8 cellular contexts compared by ENCODE assay signal in the genomic region with DNA sequence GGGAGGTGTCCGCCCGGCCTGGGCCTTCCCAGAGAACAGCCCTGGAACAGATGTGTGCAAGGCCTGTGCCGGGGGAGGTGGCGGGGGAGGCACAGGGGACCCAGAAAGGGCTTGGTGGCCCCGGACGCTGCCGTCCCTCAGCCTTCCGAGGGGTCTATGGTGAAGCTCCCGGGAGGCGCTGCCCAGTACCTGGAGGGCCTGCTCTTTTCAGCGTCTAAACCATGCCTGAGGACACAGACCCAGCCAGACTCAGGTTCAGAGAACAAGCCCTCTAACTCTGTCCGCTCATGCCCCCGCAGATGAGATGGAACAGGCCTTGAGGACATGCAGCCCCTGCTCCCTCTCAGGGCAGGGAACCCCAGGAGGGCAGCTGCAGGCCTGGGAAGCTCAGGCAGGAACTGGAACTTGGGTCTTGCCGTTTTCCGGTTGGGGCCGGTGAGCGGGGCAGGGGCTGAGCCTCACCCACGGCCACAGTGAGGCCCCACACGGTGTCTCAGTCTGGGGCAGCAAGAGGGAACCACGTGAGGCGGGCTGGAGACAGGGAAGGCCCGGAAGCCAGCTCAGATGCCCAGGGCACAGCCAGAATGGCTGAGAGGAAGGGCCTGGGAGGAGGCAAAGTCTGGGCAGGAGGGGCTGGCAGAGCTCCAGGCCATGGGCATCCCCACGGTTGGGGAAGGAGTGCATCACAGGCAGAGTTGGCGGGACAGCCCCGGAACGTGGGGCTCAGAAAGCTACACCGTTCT. TPM values are rescaled to one million over a fixed set of nuclear protein-coding genes. Genes with fewer than 3 reads are reported as not detected.
DNase-seq lines count a peak whose midpoint lies in the region; ATAC-seq, FAIRE-seq and TF ChIP-seq lines count a peak whose summit lies in the region.

No MANE protein-coding gene starts in this region.

- FAIRE-seq in GM12892 (lab: Jason Lieb, UNC) = peak; percentile 30

- DNase-seq in GM12892 (ENCODE audit: insufficient read length) (no peak), SKM-1 treated with dmso at 0.1 percent for 144 hours (lab: John Stamatoyannopoulos, UW; ENCODE audit: unreplicated experiment) (peak; percentile 72), chondrocyte (ENCODE audit: low spot score) (no peak), lower leg skin (ENCODE audit: low spot score in 2 of 2) (peak; percentile 75 to 95), NCI-H1436 treated with DMSO at 0.1 percent for 48 hours (lab: John Stamatoyannopoulos, UW) (no peak), endothelial cell (ENCODE audit: low spot score) (no peak)
- peak in 1 of 2 donors; percentile 66 for DNase-seq in stimulated activated naive CD8-positive, alpha-beta T cell treated with anti-CD3 and anti-CD28 coated beads, Interleukin-15, amount 100 ng/mL, for 72 hours

- intact Hi-C loops in lower leg skin (cut with DNase I; ENCODE audit: low total_unique reads) = no loop called here

- H3K4me3 Mint-ChIP-seq in chondrocyte (ENCODE audit: unreplicated experiment) = peak overlapping the region; percentile 4
- H3K4me3 Mint-ChIP-seq in stimulated activated naive CD8-positive, alpha-beta T cell treated with anti-CD3 and anti-CD28 coated beads, Interleukin-15, amount 100 ng/mL, for 72 hours = peak overlapping the region; percentile 39 to 61
- no peak overlapping the region for H3K4me3 Mint-ChIP-seq in endothelial cell (ENCODE audit: unreplicated experiment)

- 23 to 30% methylated on average over 19 to 24 of the region's 27 CpGs for WGBS in lower leg skin, 2 donors

- no peak overlapping the region for H3K4me3 ChIP-seq in lower leg skin (ENCODE audit: low read depth, poor library complexity, severe bottlenecking)

- H3K9me3 Mint-ChIP-seq in chondrocyte (ENCODE audit: low read depth) (no peaks in the 10 kb centered on the region), endothelial cell (ENCODE audit: unreplicated experiment) (no peaks in the 10 kb centered on the region)
- no peaks in the 10 kb centered on the region for H3K9me3 Mint-ChIP-seq in stimulated activated naive CD8-positive, alpha-beta T cell treated with anti-CD3 and anti-CD28 coated beads, Interleukin-15, amount 100 ng/mL, for 72 hours

- ATAC-seq in stimulated activated naive CD8-positive, alpha-beta T cell treated with anti-CD3 and anti-CD28 coated beads, Interleukin-15, amount 100 ng/mL, for 72 hours = peak; percentile 63
- no peak for ATAC-seq in GM21390 (IDR thresholded peaks at IDR 0.05; ENCODE audit: unreplicated experiment)

- TF ChIP-seq CTCF in chondrocyte (IDR thresholded peaks at IDR 0.05) (no peak), lower leg skin (IDR thresholded peaks at IDR 0.05) (no peak), endothelial cell (IDR thresholded peaks at IDR 0.05; ENCODE audit: unreplicated experiment) (no peak)

- H3K4me1 Mint-ChIP-seq in chondrocyte (ENCODE audit: low read depth) (peaks cover 73% of the 10 kb centered on the region), endothelial cell (ENCODE audit: unreplicated experiment) (peaks cover 15% of the 10 kb centered on the region)
- peaks cover 90% of the 10 kb centered on the region for H3K4me1 Mint-ChIP-seq in stimulated activated naive CD8-positive, alpha-beta T cell treated with anti-CD3 and anti-CD28 coated beads, Interleukin-15, amount 100 ng/mL, for 72 hours

- TF ChIP-seq POLR2A in GM12892 (IDR thresholded peaks at IDR 0.05; ENCODE audit: low read depth, low read length) = no peak; the same call in none of the 2 replicates
- TF ChIP-seq POLR2A in lower leg skin (IDR thresholded peaks at IDR 0.05) = no peak

- no peaks in the 10 kb centered on the region for H3K27me3 Mint-ChIP-seq in chondrocyte (ENCODE audit: low read depth)
- no peaks in the 10 kb centered on the region for H3K27me3 Mint-ChIP-seq in stimulated activated naive CD8-positive, alpha-beta T cell treated with anti-CD3 and anti-CD28 coated beads, Interleukin-15, amount 100 ng/mL, for 72 hours
- H3K27me3 Mint-ChIP-seq in endothelial cell (ENCODE audit: unreplicated experiment) = peaks cover 21% of the 10 kb centered on the region

- H3K27ac Mint-ChIP-seq in chondrocyte (ENCODE audit: unreplicated experiment) (peak overlapping the region; percentile 88), endothelial cell (ENCODE audit: unreplicated experiment) (no peak overlapping the region)
- H3K27ac Mint-ChIP-seq in stimulated activated naive CD8-positive, alpha-beta T cell treated with anti-CD3 and anti-CD28 coated beads, Interleukin-15, amount 100 ng/mL, for 72 hours = peak overlapping the region; percentile 82 to 95

- peaks cover 24% of the 10 kb centered on the region for H3K36me3 Mint-ChIP-seq in chondrocyte (ENCODE audit: low read depth)
- H3K36me3 Mint-ChIP-seq in endothelial cell (ENCODE audit: low read depth, unreplicated experiment) = peaks cover 31% of the 10 kb centered on the region

RNA-seq across cellular contexts. Expression of gene SLC16A3, which starts 12.5 kb away (rescaled TPM):
- polyA plus RNA-seq in GM12892 (2012; ENCODE audit: missing spikeins) = 56.1 TPM
- 53.3 to 206 TPM (median 189 TPM) in 3 replicates for total RNA-seq in chondrocyte
- 10 to 100 TPM; 10.0 to 18.5 (median 15.2) TPM for total RNA-seq in lower leg skin
- 76.2 TPM for total RNA-seq in endothelial cell (ENCODE audit: unreplicated experiment)

RNA-seq across cellular contexts. Expression of gene CCDC57, which starts 28.7 kb away (rescaled TPM):
- polyA plus RNA-seq in GM12892 (2012; ENCODE audit: missing spikeins) = 47.8 TPM
- total RNA-seq in chondrocyte = 23.5 to 39.8 TPM (median 24.1 TPM) in 3 replicates
- 10 to 100 TPM; 16.0 to 33.5 (median 31.5) TPM for total RNA-seq in lower leg skin
- 37.2 TPM for total RNA-seq in endothelial cell (ENCODE audit: unreplicated experiment)

RNA-seq across cellular contexts. Expression of gene CSNK1D, which starts 32.1 kb away (rescaled TPM):
- polyA plus RNA-seq in GM12892 (2012; ENCODE audit: missing spikeins) = 52.3 TPM
- total RNA-seq in chondrocyte (93.0 to 94.5 TPM (median 93.9 TPM) in 3 replicates), lower leg skin (10 to 100 TPM; 46.0 to 88.4 (median 56.4) TPM), endothelial cell (ENCODE audit: unreplicated experiment) (149 TPM)

Comparison
In these comparisons a context has a peak if more than half of its experiments do, and no peak if none do; other contexts are left out.
1. DNase-seq: peak in SKM-1 treated with dmso at 0.1 percent for 144 hours (single experiment) and lower leg skin (2 of 2); none in GM12892 (single experiment), chondrocyte (single experiment), NCI-H1436 treated with DMSO at 0.1 percent for 48 hours (single experiment) and endothelial cell (single experiment).